Comparison of ENCODE assay signal across 8 cellular contexts in genomic region chr9:33721674-33722358, GRCh38.
DNase-seq lines count a peak whose midpoint lies in the region; ATAC-seq and TF ChIP-seq lines count a peak whose summit lies in the region.

No MANE protein-coding gene starts in this region.

- H3K27me3 ChIP-seq in ACC112 (ENCODE audit: insufficient read depth, low read length) (peaks cover 6% of the 10 kb centered on the region; the same call in 1 of the 2 replicates), dorsolateral prefrontal cortex (no peaks in the 10 kb centered on the region)

- peaks cover 5% of the 10 kb centered on the region for H3K27me3 Mint-ChIP-seq in memory B cell

- no peak overlapping the region for H3K27ac Mint-ChIP-seq in memory B cell

- H3K36me3 Mint-ChIP-seq in memory B cell = peaks cover 2% of the 10 kb centered on the region

- intact Hi-C loops in dorsolateral prefrontal cortex (cut with DNase I) = loop anchor here (1.0 to 2.0 kb wide), 3 partner anchors 45 to 99 kb away; no protein-coding TSS in a partner anchor

- no peak overlapping the region for H3K4me3 ChIP-seq in ACC112 (ENCODE audit: low read depth, low read length)
- H3K4me3 ChIP-seq in dorsolateral prefrontal cortex = peak overlapping the region in 10 of 59 donors; percentile 11 to 28 (median 16)

- peak overlapping the region; percentile 46 for H2AFZ ChIP-seq in ACC112 (ENCODE audit: low read length, unreplicated experiment)

- no peak overlapping the region for H3K4me3 Mint-ChIP-seq in memory B cell

- peaks cover 3% of the 10 kb centered on the region for H3K9me3 Mint-ChIP-seq in memory B cell

- H3K4me1 Mint-ChIP-seq in memory B cell = peaks cover 2% of the 10 kb centered on the region

- TF ChIP-seq CTCF in dorsolateral prefrontal cortex (IDR thresholded peaks at IDR 0.05 in 54 of 56, conservative IDR thresholded peaks at IDR 0.05 in 2 of 56; ENCODE audit: low read depth in 1 of 56, partially characterized antibody in 56 of 56) = peak; percentile 93 to 100 (median 100)

- peaks cover 14% of the 10 kb centered on the region for H3K4me1 ChIP-seq in ACC112 (ENCODE audit: control insufficient read depth, insufficient read depth, low read length, unreplicated experiment)

- peak; percentile 71 for DNase-seq in NCI-H774 (lab: John Stamatoyannopoulos, UW)
- peak; percentile 88 to 91 for DNase-seq in activated CD4-positive, alpha-beta T cell treated with anti-CD3 and anti-CD28 coated beads, Interleukin-2, amount 50 U/mL, for 48 hours
- DNase-seq in dorsolateral prefrontal cortex = peak; percentile 72 to 91 (median 82)
- peak; percentile 84 to 87 for DNase-seq in memory B cell (ENCODE audit: low spot score in 2 of 2)
- peak; percentile 65 for DNase-seq in stimulated activated CD8-positive, alpha-beta memory T cell treated with anti-CD3 and anti-CD28 coated beads, Interleukin-12 subunit alpha, Interleukin-12 subunit beta, amount 100 ng/mL, for 4 hours (ENCODE audit: low read depth)

- ATAC-seq in GM18861 (IDR thresholded peaks at IDR 0.05; ENCODE audit: unreplicated experiment) (peak; percentile 68), HG03469 (IDR thresholded peaks at IDR 0.05; ENCODE audit: unreplicated experiment) (peak; percentile 44), memory B cell (ENCODE audit: low read depth) (peak; percentile 71)

- H3K79me2 ChIP-seq in ACC112 (ENCODE audit: control insufficient read depth, insufficient read depth, low read length, unreplicated experiment) = no peaks in the 10 kb centered on the region

- H3K36me3 ChIP-seq in ACC112 (ENCODE audit: insufficient read depth, low read length) = no peaks in the 10 kb centered on the region

- H3K27ac ChIP-seq in ACC112 (ENCODE audit: low read depth, low read length) (no peak overlapping the region), dorsolateral prefrontal cortex (peak overlapping the region in 2 of 59 donors; percentile 31 to 54)
